1 cellular context compared by ENCODE assay signal in the genomic region with DNA sequence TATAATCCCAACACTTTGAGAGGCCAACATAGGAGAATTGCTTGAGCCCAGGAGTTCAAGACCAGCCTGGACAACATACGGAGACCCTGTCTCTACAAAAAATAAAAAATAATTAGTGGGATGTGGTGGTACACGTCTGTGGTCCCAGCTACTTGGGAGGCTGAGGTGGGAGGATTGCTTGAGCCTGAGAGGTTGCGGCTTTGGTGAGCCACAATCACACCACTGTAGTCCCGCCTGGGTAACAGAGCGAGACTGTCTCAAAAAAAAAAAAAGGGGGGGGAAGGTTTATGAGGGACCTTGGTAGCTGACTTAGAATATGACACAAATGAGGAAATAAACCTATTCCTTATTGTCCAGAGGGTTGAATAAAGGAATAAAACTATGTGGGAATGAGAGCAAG.
TF ChIP-seq lines count a peak whose summit lies in the region.

No MANE protein-coding gene starts in this region.

TF ChIP-seq in K562, 482 proteins besides CTCF, POLR2A, EP300 and RAD21:
- TF ChIP-seq, protein P1, sequence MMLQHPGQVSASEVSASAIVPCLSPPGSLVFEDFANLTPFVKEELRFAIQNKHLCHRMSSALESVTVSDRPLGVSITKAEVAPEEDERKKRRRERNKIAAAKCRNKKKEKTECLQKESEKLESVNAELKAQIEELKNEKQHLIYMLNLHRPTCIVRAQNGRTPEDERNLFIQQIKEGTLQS (IDR thresholded peaks at IDR 0.05), result 0 out of 2 replicates have a peak, but pooled peaks have one; percentile 18
- TF ChIP-seq, protein P1 (CRISPR knock-in tag; conservative IDR thresholded peaks at IDR 0.05), result no peak
- TF ChIP-seq HEY1 (CRISPR knock-in tag; IDR thresholded peaks at IDR 0.05; ENCODE audit: borderline replicate concordance) (no peak), NFATC3 (IDR thresholded peaks at IDR 0.05) (no peak)
